Comparison of ENCODE assay signal across 21 cellular contexts in the genomic region with DNA sequence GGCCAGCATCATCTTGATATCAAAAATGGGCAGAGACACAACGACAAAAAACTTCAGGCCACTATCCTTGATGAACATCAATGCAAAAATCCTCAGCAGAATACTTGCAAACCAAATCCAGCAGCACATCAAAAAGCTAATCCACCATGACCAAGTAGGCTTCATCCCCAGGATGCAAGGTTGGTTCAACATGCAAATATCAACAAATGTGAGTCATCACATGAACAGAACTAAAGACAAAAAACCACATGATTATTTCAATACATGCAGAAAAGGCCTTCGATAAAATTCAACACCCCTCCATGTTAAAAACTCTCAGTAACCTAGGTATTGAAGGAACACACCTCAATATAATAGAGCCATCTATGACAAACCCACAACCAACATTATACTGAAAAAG. TPM values are rescaled to one million over a fixed set of nuclear protein-coding genes. Genes with fewer than 3 reads are reported as not detected.
DNase-seq lines count a peak whose midpoint lies in the region; ATAC-seq, FAIRE-seq and TF ChIP-seq lines count a peak whose summit lies in the region.
"Had no signal": no experiment of that assay in that cellular context is flagged by ENCODE, and none has a peak within 500 bp of the region (broad histone marks: within the 10 kb centered on the region; RNA-seq: fewer than 3 reads in every experiment).

No MANE protein-coding gene starts in this region.

- no peak for DNase-seq in activated naive CD4-positive, alpha-beta T cell treated with anti-CD3 and anti-CD28 coated beads, Interleukin-2, amount 50 U/mL, for 72 hours (ENCODE audit: low spot score in 2 of 2)
- no peak for DNase-seq in HEK293T (ENCODE audit: extremely low spot score)
- no peak for DNase-seq in K562 (ENCODE audit: extremely low read depth in 1 of 4, low spot score in 3 of 4)
- DNase-seq in NCI-H82 treated with DMSO at 0.1 percent for 48 hours (lab: John Stamatoyannopoulos, UW; ENCODE audit: unreplicated experiment) = no peak
- DNase-seq: CD4-positive, CD25-positive, alpha-beta regulatory T cell; DMS 273 treated with DMSO at 0.1 percent for 48 hours; GDM1; GOT3; HCEC 1CT; IMR-90; MV-4-11; NCI-H1105 treated with DMSO at 0.1 percent for 48 hours; NCI-H2029 treated with DMSO at 0.1 percent for 48 hours; NCI-H510A treated with DMSO at 0.1 percent for 48 hours; NCI-H748 treated with DMSO at 0.1 percent for 48 hours; Peyer's patch had no signal

- ATAC-seq in activated naive CD4-positive, alpha-beta T cell treated with anti-CD3 and anti-CD28 coated beads, Interleukin-2, amount 50 U/mL, for 72 hours = no peak
- no peak for ATAC-seq in K562
- no peak for ATAC-seq in stimulated activated memory B cell treated with anti-CD40 and anti-IgM and Interleukin-4, amounts not matched to agents 10 μg/mL and 1 μg/mL and 100 μg/mL, for 72 hours
- ATAC-seq in HG02938 (IDR thresholded peaks at IDR 0.05; ENCODE audit: unreplicated experiment) = no peak
- ATAC-seq in HG02973 (IDR thresholded peaks at IDR 0.05; ENCODE audit: unreplicated experiment) = no peak

- peak overlapping the region; percentile 53 for H3K27ac Mint-ChIP-seq in activated naive CD4-positive, alpha-beta T cell treated with anti-CD3 and anti-CD28 coated beads, Interleukin-2, amount 50 U/mL, for 24 hours
- H3K27ac Mint-ChIP-seq in activated naive CD4-positive, alpha-beta T cell treated with anti-CD3 and anti-CD28 coated beads, Interleukin-2, amount 50 U/mL, for 72 hours = no peak overlapping the region
- peak overlapping the region; percentile 17 for H3K27ac Mint-ChIP-seq in stimulated activated memory B cell treated with anti-CD40 and anti-IgM and Interleukin-4, amounts not matched to agents 10 μg/mL and 1 μg/mL and 100 μg/mL, for 72 hours

- TF ChIP-seq CTCF in K562 (IDR thresholded peaks at IDR 0.05 in 2 of 3, conservative IDR thresholded peaks at IDR 0.05 in 1 of 3; ENCODE audit: insufficient read depth in 2 of 3, low read depth in 1 of 3, low read length in 3 of 3) = no peak

- no peaks in the 10 kb centered on the region for H3K9me1 ChIP-seq in K562 (ENCODE audit: control insufficient read depth, insufficient read depth, low read length)

- 86% methylated on average over 2 of the region's 2 CpGs for WGBS in K562 (ENCODE audit: insufficient coverage, low coverage, missing lambda C conversion rate)

- H3K4me1 Mint-ChIP-seq in activated naive CD4-positive, alpha-beta T cell treated with anti-CD3 and anti-CD28 coated beads, Interleukin-2, amount 50 U/mL, for 24 hours = peaks cover 78% of the 10 kb centered on the region
- H3K4me1 Mint-ChIP-seq in stimulated activated memory B cell treated with anti-CD40 and anti-IgM and Interleukin-4, amounts not matched to agents 10 μg/mL and 1 μg/mL and 100 μg/mL, for 72 hours = peaks cover 56% of the 10 kb centered on the region

- no peak for TF ChIP-seq RAD21 in K562 (CRISPR knock-in tag; conservative IDR thresholded peaks at IDR 0.05 in 1 of 2, IDR thresholded peaks at IDR 0.05 in 1 of 2)

- H4K20me1 ChIP-seq in K562 (replicated peaks; ENCODE audit: control insufficient read depth, insufficient read depth, low read length) = no peaks in the 10 kb centered on the region

- no peak overlapping the region for H3K27ac ChIP-seq in K562 (ENCODE audit: extremely low read depth, low read depth, low read length)
- H3K27ac ChIP-seq: Peyer's patch had no signal

- CTCF ChIA-PET in HEK293T (lab: Yijun Ruan, JAX) = no interaction called here
- CTCF ChIA-PET in K562 (lab: Yijun Ruan, JAX; ENCODE audit: low intra/inter-chr PET ratio) = no interaction called here

- peaks cover 4% of the 10 kb centered on the region; the same call in 1 of the 2 replicates for H3K9me3 ChIP-seq in K562 (replicated peaks; ENCODE audit: control insufficient read depth, insufficient read depth, low read depth, low read length)
- H3K9me3 ChIP-seq: Peyer's patch had no signal

- FAIRE-seq in K562 (lab: Jason Lieb, UNC) = no peak
- FAIRE-seq: GM19239 had no signal

- no peak overlapping the region for H3K4me3 Mint-ChIP-seq in activated naive CD4-positive, alpha-beta T cell treated with anti-CD3 and anti-CD28 coated beads, Interleukin-2, amount 50 U/mL, for 24 hours
- H3K4me3 Mint-ChIP-seq in stimulated activated memory B cell treated with anti-CD40 and anti-IgM and Interleukin-4, amounts not matched to agents 10 μg/mL and 1 μg/mL and 100 μg/mL, for 72 hours = no peak overlapping the region

- H3K4me1 ChIP-seq in K562 (replicated peaks in 1 of 2; ENCODE audit: control insufficient read depth in 2 of 2, insufficient read depth in 2 of 2, low read length in 2 of 2) = peaks cover 0 to 3% of the 10 kb centered on the region in 2 experiments; a peak in 2 of 5 replicates
- H3K4me1 ChIP-seq: Peyer's patch had no signal

- H2AFZ ChIP-seq in K562 (ENCODE audit: low read depth, low read length) = no peak overlapping the region

- no peak for TF ChIP-seq EP300 in K562 (IDR thresholded peaks at IDR 0.05; ENCODE audit: low read length)

- intact Hi-C loops in K562 (cut with micrococcal nuclease) = no loop called here

- H3K4me3 ChIP-seq in K562 = no peak overlapping the region
- H3K4me3 ChIP-seq: Peyer's patch had no signal

- H3K79me2 ChIP-seq in K562 (ENCODE audit: control insufficient read depth, insufficient read depth, low read length) = peaks cover 99% of the 10 kb centered on the region

- no peak for TF ChIP-seq POLR2A in K562 (conservative IDR thresholded peaks at IDR 0.05)

- H3K36me3 ChIP-seq in K562 (ENCODE audit: control insufficient read depth, insufficient read depth, low read length) = peaks cover 29% of the 10 kb centered on the region
- H3K36me3 ChIP-seq: Peyer's patch had no signal

- BruUV-seq in K562 (replicated peaks; lab: Mats Ljungman, UMichigan) = no TSS peak

- no peaks in the 10 kb centered on the region for H3K9me3 Mint-ChIP-seq in activated naive CD4-positive, alpha-beta T cell treated with anti-CD3 and anti-CD28 coated beads, Interleukin-2, amount 50 U/mL, for 24 hours
- H3K9me3 Mint-ChIP-seq in activated naive CD4-positive, alpha-beta T cell treated with anti-CD3 and anti-CD28 coated beads, Interleukin-2, amount 50 U/mL, for 72 hours = peaks cover 0 to 24% of the 10 kb centered on the region in 2 donors
- peaks cover 3% of the 10 kb centered on the region for H3K9me3 Mint-ChIP-seq in stimulated activated memory B cell treated with anti-CD40 and anti-IgM and Interleukin-4, amounts not matched to agents 10 μg/mL and 1 μg/mL and 100 μg/mL, for 72 hours

- no peaks in the 10 kb centered on the region for H3K27me3 ChIP-seq in K562 (ENCODE audit: control insufficient read depth in 2 of 2, insufficient read depth in 2 of 2, low read length in 2 of 2)
- H3K27me3 ChIP-seq: Peyer's patch had no signal

- peaks cover 14% of the 10 kb centered on the region for H3K36me3 Mint-ChIP-seq in activated naive CD4-positive, alpha-beta T cell treated with anti-CD3 and anti-CD28 coated beads, Interleukin-2, amount 50 U/mL, for 24 hours
- H3K36me3 Mint-ChIP-seq in activated naive CD4-positive, alpha-beta T cell treated with anti-CD3 and anti-CD28 coated beads, Interleukin-2, amount 50 U/mL, for 72 hours = peaks cover 9 to 49% of the 10 kb centered on the region in 2 donors
- peaks cover 38% of the 10 kb centered on the region for H3K36me3 Mint-ChIP-seq in stimulated activated memory B cell treated with anti-CD40 and anti-IgM and Interleukin-4, amounts not matched to agents 10 μg/mL and 1 μg/mL and 100 μg/mL, for 72 hours

- in situ Hi-C loops in K562 (cut with MboI) = no loop called here

- H3K4me2 ChIP-seq in K562 (ENCODE audit: insufficient read depth, low read length) = no peak overlapping the region

- H3K27me3 Mint-ChIP-seq in activated naive CD4-positive, alpha-beta T cell treated with anti-CD3 and anti-CD28 coated beads, Interleukin-2, amount 50 U/mL, for 24 hours = no peaks in the 10 kb centered on the region
- no peaks in the 10 kb centered on the region for H3K27me3 Mint-ChIP-seq in stimulated activated memory B cell treated with anti-CD40 and anti-IgM and Interleukin-4, amounts not matched to agents 10 μg/mL and 1 μg/mL and 100 μg/mL, for 72 hours
- H3K27me3 Mint-ChIP-seq: CD4-positive, CD25-positive, alpha-beta regulatory T cell had no signal

- H3K9ac ChIP-seq in K562 (ENCODE audit: insufficient read depth in 1 of 2, low read depth in 2 of 2, low read length in 2 of 2) = no peak overlapping the region

- POLR2A ChIA-PET in HEK293T (lab: Yijun Ruan, JAX) (no interaction called here), K562 (lab: Yijun Ruan, JAX) (no interaction called here)

RNA-seq across cellular contexts. Expression of a gene that starts 8.5 kb away (rescaled TPM):
- 10 to 100 TPM; 73.4 to 99.2 TPM for total RNA-seq in activated naive CD4-positive, alpha-beta T cell treated with anti-CD3 and anti-CD28 coated beads, Interleukin-2, amount 50 U/mL, for 72 hours
- 49.3 and 185 TPM in 2 replicates for total RNA-seq in K562 (2011; cell fraction: chromatin; rRNA removed; ENCODE audit: low replicate concordance)
- 21.7 and 31.1 TPM in 2 replicates for total RNA-seq in K562 (2011; cell fraction: nucleolus; rRNA removed)
- total RNA-seq in K562 (2011; cell fraction: nucleoplasm; rRNA removed) = 63.9 and 65.7 TPM in 2 replicates
- total RNA-seq in K562 (2014; rRNA removed) = 113 and 193 TPM in 2 replicates
- 177 and 192 TPM in 2 replicates for total RNA-seq in K562 (2014; rRNA removed; fragmentation: Illumina TruSeq; extraction: Trizol)
- 167 and 193 TPM in 2 replicates for total RNA-seq in K562 (2015; rRNA removed; fragmentation: Illumina TruSeq; extraction: Trizol)
- total RNA-seq in K562 (2021) = 152 and 153 TPM in 2 replicates
- polyA plus RNA-seq in K562 (2011; rRNA removed) = 72.4 and 116 TPM in 2 replicates
- polyA plus RNA-seq in K562 (2011; cell fraction: cytosol; rRNA removed) = 14.1 and 28.7 TPM in 2 replicates
- polyA plus RNA-seq in K562 (2011; cell fraction: nucleus; rRNA removed) = 25.6 and 33.2 TPM in 2 replicates
- polyA plus RNA-seq in K562 (2012) = 58.0 and 106 TPM in 2 replicates
- polyA plus RNA-seq in K562 (2014; fragmentation: Illumina TruSeq; extraction: Trizol) = 125 and 129 TPM in 2 replicates
- polyA plus RNA-seq in K562 (2014; fragmentation: Nextera tagmentation; extraction: Ambion mirVana) = 100 to 1,000 TPM in 1 of 2 experiments, 10 to 100 TPM in 1; 52.9 to 101 TPM
- 114 and 150 TPM in 2 replicates for polyA plus RNA-seq in K562 (2014; rRNA removed)
- 271 and 298 TPM in 2 replicates for polyA minus RNA-seq in K562 (2011; rRNA and poly(A)+ RNA removed)
- 97.8 and 104 TPM in 2 replicates for polyA minus RNA-seq in K562 (2011; cell fraction: cytosol; rRNA and poly(A)+ RNA removed)
- polyA minus RNA-seq in K562 (2011; cell fraction: nucleus; rRNA and poly(A)+ RNA removed) = 54.3 and 85.9 TPM in 2 replicates

RNA-seq across cellular contexts. Expression of a gene that starts 8.8 kb away (rescaled TPM):
- 10 to 100 TPM; 10.2 to 10.8 TPM for total RNA-seq in activated naive CD4-positive, alpha-beta T cell treated with anti-CD3 and anti-CD28 coated beads, Interleukin-2, amount 50 U/mL, for 72 hours
- 9.4 and 39.9 TPM in 2 replicates for total RNA-seq in K562 (2011; cell fraction: chromatin; rRNA removed; ENCODE audit: low replicate concordance)
- 5.0 and 6.7 TPM in 2 replicates for total RNA-seq in K562 (2011; cell fraction: nucleolus; rRNA removed)
- 7.9 and 8.0 TPM in 2 replicates for total RNA-seq in K562 (2011; cell fraction: nucleoplasm; rRNA removed)
- total RNA-seq in K562 (2014; rRNA removed) (25.0 and 25.6 TPM in 2 replicates), K562 (2014; rRNA removed; fragmentation: Illumina TruSeq; extraction: Trizol) (37.0 and 45.6 TPM in 2 replicates), K562 (2015; rRNA removed; fragmentation: Illumina TruSeq; extraction: Trizol) (36.7 and 42.1 TPM in 2 replicates), K562 (2021) (25.2 and 26.9 TPM in 2 replicates)
- polyA plus RNA-seq in K562 (2011; rRNA removed) (6.3 and 8.5 TPM in 2 replicates), K562 (2014; fragmentation: Illumina TruSeq; extraction: Trizol) (28.4 and 31.0 TPM in 2 replicates), K562 (2014; fragmentation: Nextera tagmentation; extraction: Ambion mirVana) (10 to 100 TPM in 1 of 2 experiments, 1 to 10 TPM in 1; 7.5 to 12.6 TPM), K562 (2014; rRNA removed) (14.0 and 20.6 TPM in 2 replicates)
- 1.8 and 3.4 TPM in 2 replicates for polyA plus RNA-seq in K562 (2011; cell fraction: cytosol; rRNA removed)
- 5.8 and 6.6 TPM in 2 replicates for polyA plus RNA-seq in K562 (2011; cell fraction: nucleus; rRNA removed)
- 15.6 and 19.2 TPM in 2 replicates for polyA plus RNA-seq in K562 (2012)
- polyA minus RNA-seq in K562 (2011; rRNA and poly(A)+ RNA removed) = 12.5 and 18.7 TPM in 2 replicates
- polyA minus RNA-seq in K562 (2011; cell fraction: cytosol; rRNA and poly(A)+ RNA removed) = 7.7 and 9.4 TPM in 2 replicates
- polyA minus RNA-seq in K562 (2011; cell fraction: nucleus; rRNA and poly(A)+ RNA removed) = 5.4 and 9.0 TPM in 2 replicates

Comparison
In these comparisons a context has a peak if more than half of its experiments do, and no peak if none do; other contexts are left out.
1. H3K27ac Mint-ChIP-seq: peak in activated naive CD4-positive, alpha-beta T cell treated with anti-CD3 and anti-CD28 coated beads, Interleukin-2, amount 50 U/mL, for 24 hours (single experiment) and stimulated activated memory B cell treated with anti-CD40 and anti-IgM and Interleukin-4, amounts not matched to agents 10 μg/mL and 1 μg/mL and 100 μg/mL, for 72 hours (single experiment); none in activated naive CD4-positive, alpha-beta T cell treated with anti-CD3 and anti-CD28 coated beads, Interleukin-2, amount 50 U/mL, for 72 hours (0 of 2).